ENCODE assay signal across 20 cellular contexts in genomic region chr6:14871196-14871595, GRCh38.
DNase-seq lines count a peak whose midpoint lies in the region; ATAC-seq and TF ChIP-seq lines count a peak whose summit lies in the region.
"Had no signal": no experiment of that assay in that cellular context is flagged by ENCODE, and none has a peak within 500 bp of the region (broad histone marks: within the 10 kb centered on the region; RNA-seq: fewer than 3 reads in every experiment).

No MANE protein-coding gene starts in this region.

- DNase-seq in NCI-H1092 treated with DMSO at 0.1 percent for 48 hours (lab: John Stamatoyannopoulos, UW) (peak; percentile 6), NCI-H1092 (lab: John Stamatoyannopoulos, UW) (no peak), NCI-H524 (lab: John Stamatoyannopoulos, UW) (peak; percentile 96 to 99), fibroblast of lung (ENCODE audit: low read depth in 2 of 2) (peak; percentile 44 to 64), retina (peak; percentile 16), midbrain (lab: John Stamatoyannopoulos, UW) (no peak), NOMO-1 treated with dmso at 0.1 percent for 144 hours (lab: John Stamatoyannopoulos, UW; ENCODE audit: unreplicated experiment) (no peak)
- DNase-seq: 8988T; activated CD4-positive, alpha-beta T cell treated with anti-CD3 and anti-CD28 coated beads, Interleukin-2, amount 50 U/mL, for 4 hours; activated T-cell treated with anti-CD3 and anti-CD28 coated beads, Interleukin-2, amount 50 U/mL, for 1 hour; brain microvascular endothelial cell; erythroblast; mammary epithelial cell; natural killer cell; SHP77; stimulated activated naive B cell treated with anti-CD40 and anti-IgM and Interleukin-4, amounts not matched to agents 10 μg/mL and 1 μg/mL and 100 μg/mL, for 72 hours; T-helper 1 cell; transverse colon had no signal

- no peaks in the 10 kb centered on the region for H3K27me3 ChIP-seq in fibroblast of lung (ENCODE audit: control insufficient read depth, insufficient read depth, low read length)
- H3K27me3 ChIP-seq: brain microvascular endothelial cell, transverse colon had no signal

- H3K79me2 ChIP-seq in fibroblast of lung (ENCODE audit: control insufficient read depth, insufficient read depth, low read length): no peaks in the 10 kb centered on the region

- no peaks in the 10 kb centered on the region for H3K36me3 ChIP-seq in fibroblast of lung (ENCODE audit: control insufficient read depth, insufficient read depth, low read length)
- H3K36me3 ChIP-seq: brain microvascular endothelial cell, transverse colon had no signal

- H4K20me1 ChIP-seq in fibroblast of lung (ENCODE audit: control insufficient read depth, extremely low read depth, insufficient read depth, low read length): no peaks in the 10 kb centered on the region

- no peak overlapping the region for H2AFZ ChIP-seq in fibroblast of lung (ENCODE audit: low read length)

- H3K4me1 ChIP-seq in fibroblast of lung (ENCODE audit: control insufficient read depth, extremely low read depth, insufficient read depth, low read length): no peaks in the 10 kb centered on the region
- H3K4me1 ChIP-seq: transverse colon had no signal

- H3K27ac ChIP-seq in fibroblast of lung (ENCODE audit: insufficient read depth, low read length): no peak overlapping the region
- H3K27ac ChIP-seq: brain microvascular endothelial cell, transverse colon had no signal

- no peak for TF ChIP-seq CTCF in fibroblast of lung (conservative IDR thresholded peaks at IDR 0.05 in 1 of 2, IDR thresholded peaks at IDR 0.05 in 1 of 2; ENCODE audit: low read depth in 1 of 2, low read length in 2 of 2)

- no peak overlapping the region for H3K4me2 ChIP-seq in fibroblast of lung (ENCODE audit: extremely low read depth, insufficient read depth, low read length)

- no peak for ATAC-seq in HG03045 (IDR thresholded peaks at IDR 0.05; ENCODE audit: unreplicated experiment)
- ATAC-seq: natural killer cell; stimulated activated naive B cell treated with anti-CD40 and anti-IgM and Interleukin-4, amounts not matched to agents 10 μg/mL and 1 μg/mL and 100 μg/mL, for 72 hours had no signal

- no peaks in the 10 kb centered on the region for H3K9me3 ChIP-seq in fibroblast of lung (ENCODE audit: control insufficient read depth, insufficient read depth, low read depth, low read length)
- H3K9me3 ChIP-seq: transverse colon had no signal

- H3K9ac ChIP-seq in fibroblast of lung (ENCODE audit: insufficient read depth, low read length): no peak overlapping the region

- no peak overlapping the region for H3K4me3 ChIP-seq in fibroblast of lung (replicated peaks in 1 of 4; ENCODE audit: control extremely low read depth in 1 of 4, insufficient read depth in 1 of 4, low read depth in 3 of 4, low read length in 4 of 4)
- H3K4me3 ChIP-seq: dorsolateral prefrontal cortex, transverse colon had no signal

Comparison
In these comparisons a context has a peak if more than half of its experiments do, and no peak if none do; other contexts are left out.
1. DNase-seq: peak in NCI-H1092 treated with DMSO at 0.1 percent for 48 hours (single experiment), NCI-H524 (2 of 2), fibroblast of lung (2 of 2) and retina (single experiment); none in NCI-H1092 (single experiment), midbrain (single experiment) and NOMO-1 treated with dmso at 0.1 percent for 144 hours (single experiment).